Comparison of ENCODE assay signal across 9 cellular contexts in the genomic region with DNA sequence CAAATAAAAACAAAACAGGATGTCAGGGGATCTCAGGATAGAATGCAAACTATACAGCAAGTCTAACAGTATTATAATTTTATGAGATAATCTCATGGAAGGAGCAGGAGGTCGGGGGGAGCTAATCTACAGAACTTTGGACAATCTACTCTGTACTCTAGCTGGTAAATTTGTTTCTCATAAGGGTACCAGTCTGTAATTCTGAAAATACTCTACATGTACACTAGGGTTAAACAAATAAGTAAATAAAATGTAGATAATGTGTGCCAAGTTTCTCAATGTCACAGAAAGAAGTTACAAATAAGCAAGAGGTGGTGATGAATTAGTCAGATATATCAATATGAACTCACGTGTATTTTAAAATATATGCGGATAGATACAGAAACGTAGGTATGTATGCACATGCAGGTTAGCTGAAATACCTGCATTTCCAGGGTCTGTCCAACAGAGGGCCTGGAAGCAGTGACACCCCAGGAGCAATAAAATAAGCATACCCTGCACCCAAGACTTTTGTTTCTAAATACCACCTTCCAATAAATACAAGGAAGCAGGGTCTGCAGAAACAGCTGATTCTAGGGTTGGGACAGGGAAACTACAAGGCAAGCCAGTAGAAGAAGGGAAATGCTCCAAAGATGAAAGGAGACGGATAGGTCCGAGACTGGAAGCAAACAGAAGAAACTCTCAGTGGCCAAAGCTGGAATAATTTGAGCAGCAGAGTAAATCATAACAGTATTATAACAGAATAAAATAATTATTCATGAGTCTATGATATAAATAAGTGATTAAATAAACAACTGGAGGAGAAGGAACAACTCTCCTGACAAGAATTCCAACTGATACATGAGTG. TPM values are rescaled to one million over a fixed set of nuclear protein-coding genes. Genes with fewer than 3 reads are reported as not detected.
DNase-seq lines count a peak whose midpoint lies in the region; ATAC-seq, FAIRE-seq and TF ChIP-seq lines count a peak whose summit lies in the region.
"Had no signal": no experiment of that assay in that cellular context is flagged by ENCODE, and none has a peak within 500 bp of the region (broad histone marks: within the 10 kb centered on the region; RNA-seq: fewer than 3 reads in every experiment).

No MANE protein-coding gene starts in this region.

- H3K4me3 ChIP-seq in heart left ventricle (no peak overlapping the region), SK-N-SH (ENCODE audit: low read depth in 2 of 2, low read length in 1 of 2) (no peak overlapping the region; a peak in 1 of 4 replicates), GM12878 (no peak overlapping the region), left lung (no peak overlapping the region)
- H3K4me3 ChIP-seq: skin epidermis had no signal

- peak in 1 of 5 donors; percentile 26 for DNase-seq in heart left ventricle
- no peak for DNase-seq in Right ventricle myocardium inferior (ENCODE audit: missing footprints)
- peak; percentile 64 for DNase-seq in SK-N-SH
- no peak for DNase-seq in GM12878 (ENCODE audit: low read depth, low spot score)
- DNase-seq in left lung = no peak
- DNase-seq in anterior cingulate cortex (lab: John Stamatoyannopoulos, UW) = no peak

- H3K27me3 ChIP-seq in heart left ventricle (no peaks in the 10 kb centered on the region), SK-N-SH (ENCODE audit: insufficient read depth) (no peaks in the 10 kb centered on the region), GM12878 (replicated peaks in 1 of 2; ENCODE audit: control insufficient read depth in 2 of 2, insufficient read depth in 2 of 2, low read length in 1 of 2) (no peaks in the 10 kb centered on the region), left lung (no peaks in the 10 kb centered on the region)

- H4K20me1 ChIP-seq in SK-N-SH (ENCODE audit: insufficient read depth) (peaks cover 85% of the 10 kb centered on the region), GM12878 (ENCODE audit: control insufficient read depth, insufficient read depth) (no peaks in the 10 kb centered on the region)

- H3K4me2 ChIP-seq in SK-N-SH (0 out of 2 replicates have a peak overlapping the region, but pooled peaks have one; percentile 3), GM12878 (ENCODE audit: control insufficient read depth, insufficient read depth) (peak overlapping the region; percentile 59)

- TF ChIP-seq POLR2A in heart left ventricle (IDR thresholded peaks at IDR 0.05) (no peak), GM12878 (IDR thresholded peaks at IDR 0.05; ENCODE audit: low read depth, low read length) (no peak)

- BruUV-seq in GM12878 (replicated peaks; lab: Mats Ljungman, UMichigan) = no TSS peak

- 59 to 70% (median 66%) methylated on average over 6 of the region's 6 CpGs for WGBS in heart left ventricle, 4 donors
- WGBS in SK-N-SH (ENCODE audit: low lambda C conversion rate) = 76% methylated on average over 6 of the region's 6 CpGs
- WGBS in GM12878 (ENCODE audit: insufficient coverage, insufficient replicate concordance, low lambda C conversion rate, missing lambda C conversion rate) = 26% methylated on average over 6 of the region's 6 CpGs

- peaks cover 11% of the 10 kb centered on the region for H3F3A ChIP-seq in SK-N-SH (replicated peaks; ENCODE audit: insufficient read depth)

- no peaks in the 10 kb centered on the region for H3K36me3 ChIP-seq in heart left ventricle
- H3K36me3 ChIP-seq in SK-N-SH (replicated peaks in 1 of 2; ENCODE audit: control insufficient read depth in 1 of 2, insufficient read depth in 2 of 2, low read length in 1 of 2) = no peaks in the 10 kb centered on the region
- H3K36me3 ChIP-seq in GM12878 (ENCODE audit: control insufficient read depth in 2 of 2, insufficient read depth in 2 of 2, low read length in 1 of 2) = no peaks in the 10 kb centered on the region; a peak in 1 of 4 replicates
- no peaks in the 10 kb centered on the region for H3K36me3 ChIP-seq in left lung

- H3K27me3 Mint-ChIP-seq in stimulated activated memory B cell treated with anti-CD40 and anti-IgM and Interleukin-4, amounts not matched to agents 10 μg/mL and 1 μg/mL and 100 μg/mL, for 72 hours = no peaks in the 10 kb centered on the region

- H3K4me1 ChIP-seq in heart left ventricle (peaks cover 0 to 9% (median 0%) of the 10 kb centered on the region in 12 donors), SK-N-SH (ENCODE audit: control insufficient read depth in 1 of 2, insufficient read depth in 2 of 2, low read depth in 1 of 2, low read length in 1 of 2) (peaks cover 0 to 6% of the 10 kb centered on the region in 2 experiments; a peak in 2 of 4 replicates), GM12878 (ENCODE audit: control insufficient read depth, insufficient read depth, low read length) (peaks cover 14% of the 10 kb centered on the region), left lung (peaks cover 0 to 5% of the 10 kb centered on the region in 2 donors)

- POLR2A ChIA-PET in SK-N-SH (lab: Yijun Ruan, JAX) = no interaction called here
- POLR2A ChIA-PET in GM12878 (lab: Charles Lee) = interaction anchor here (0.7 to 0.9 kb wide), 3 partner anchors 32 to 223 kb away, joined by 3 to 4 read pairs (median 4); no protein-coding TSS in a partner anchor

- SMC1A ChIA-PET in GM12878 (lab: Charles Lee; ENCODE audit: uncharacterized antibody, unreplicated experiment) = interaction anchor here (0.8 to 1.9 kb wide), 12 partner anchors 9 to 143 kb away, joined by 3 to 7 read pairs (median 4); no protein-coding TSS in a partner anchor

- H3K79me2 ChIP-seq in SK-N-SH (ENCODE audit: insufficient read depth) (peaks cover 99% of the 10 kb centered on the region), GM12878 (ENCODE audit: control insufficient read depth, insufficient read depth, low read length) (peaks cover 82% of the 10 kb centered on the region)

- CTCF ChIA-PET in SK-N-SH (lab: Yijun Ruan, JAX) (interaction anchor here (0.5 to 3.1 kb wide), 60 partner anchors 9 to 591 kb away, joined by 3 to 37 read pairs (median 4); a partner anchor contains a TSS), GM12878 (lab: Yijun Ruan, JAX) (interaction anchor here (0.7 to 1.9 kb wide), 17 partner anchors 9 to 591 kb away, joined by 3 to 19 read pairs (median 6); no protein-coding TSS in a partner anchor)

- H3K4me1 Mint-ChIP-seq in stimulated activated memory B cell treated with anti-CD40 and anti-IgM and Interleukin-4, amounts not matched to agents 10 μg/mL and 1 μg/mL and 100 μg/mL, for 72 hours = peaks cover 16% of the 10 kb centered on the region

- no peaks in the 10 kb centered on the region for H3K9me2 ChIP-seq in SK-N-SH

- H3K9ac ChIP-seq in SK-N-SH = no peak overlapping the region
- H3K9ac ChIP-seq in GM12878 (ENCODE audit: control insufficient read depth, insufficient read depth, low read length) = no peak overlapping the region

- FAIRE-seq in GM12878 (lab: Jason Lieb, UNC) = no peak

- peak; percentile 46 to 73 (median 64) for TF ChIP-seq CTCF in heart left ventricle (IDR thresholded peaks at IDR 0.05)
- peak; percentile 85 for TF ChIP-seq CTCF in SK-N-SH (IDR thresholded peaks at IDR 0.05)
- peak; percentile 63 to 74 (median 73) for TF ChIP-seq CTCF in GM12878 (IDR thresholded peaks at IDR 0.05 in 2 of 3, conservative IDR thresholded peaks at IDR 0.05 in 1 of 3; ENCODE audit: control insufficient read depth in 2 of 3, extremely low read depth in 1 of 3, insufficient read depth in 1 of 3, low read depth in 3 of 3, low read length in 3 of 3)
- TF ChIP-seq CTCF in left lung (IDR thresholded peaks at IDR 0.05) = peak; percentile 62 to 67

- no peak overlapping the region for H3K27ac Mint-ChIP-seq in stimulated activated memory B cell treated with anti-CD40 and anti-IgM and Interleukin-4, amounts not matched to agents 10 μg/mL and 1 μg/mL and 100 μg/mL, for 72 hours

- H3K9me3 ChIP-seq in heart left ventricle (no peaks in the 10 kb centered on the region), SK-N-SH (no peaks in the 10 kb centered on the region), GM12878 (replicated peaks; ENCODE audit: control insufficient read depth, insufficient read depth, low read length) (no peaks in the 10 kb centered on the region), left lung (no peaks in the 10 kb centered on the region)

- no peaks in the 10 kb centered on the region for H3K9me3 Mint-ChIP-seq in stimulated activated memory B cell treated with anti-CD40 and anti-IgM and Interleukin-4, amounts not matched to agents 10 μg/mL and 1 μg/mL and 100 μg/mL, for 72 hours

- in situ Hi-C loops in GM12878 (cut with MboI) = no loop called here

- intact Hi-C loops in heart left ventricle (cut with DNase I) (loop anchor here in 5 of 10 donors (2.0 to 10.0 kb wide), 3 partner anchors 106 to 109 kb away; no protein-coding TSS in a partner anchor), Right ventricle myocardium inferior (cut with DNase I) (loop anchor here (2.0 kb wide), 1 partner anchor 107 kb away; no protein-coding TSS in a partner anchor), GM12878 (cut with micrococcal nuclease; ENCODE audit: unreplicated experiment) (loop anchor here (1.0 to 2.0 kb wide), 3 partner anchors 29 to 106 kb away; a partner anchor contains a TSS), left lung (cut with DNase I) (no loop called here)

- no peaks in the 10 kb centered on the region for H3K36me3 Mint-ChIP-seq in stimulated activated memory B cell treated with anti-CD40 and anti-IgM and Interleukin-4, amounts not matched to agents 10 μg/mL and 1 μg/mL and 100 μg/mL, for 72 hours

- RAD21 ChIA-PET in GM12878 (lab: Charles Lee; ENCODE audit: unreplicated experiment) = interaction anchor here (0.8 to 3.8 kb wide), 3 partner anchors 27 to 107 kb away, joined by 4 to 21 read pairs (median 8); no protein-coding TSS in a partner anchor

- H3K4me3 Mint-ChIP-seq in stimulated activated memory B cell treated with anti-CD40 and anti-IgM and Interleukin-4, amounts not matched to agents 10 μg/mL and 1 μg/mL and 100 μg/mL, for 72 hours = peak overlapping the region; percentile 54

- ATAC-seq in heart left ventricle (peak in 1 of 4 donors; percentile 53), Right ventricle myocardium inferior (no peak), HG02938 (IDR thresholded peaks at IDR 0.05; ENCODE audit: unreplicated experiment) (peak; percentile 62), GM12878 (peak; percentile 91), left lung (peak; percentile 89)
- ATAC-seq in stimulated activated memory B cell treated with anti-CD40 and anti-IgM and Interleukin-4, amounts not matched to agents 10 μg/mL and 1 μg/mL and 100 μg/mL, for 72 hours = peak; percentile 69

- TF ChIP-seq EP300 in SK-N-SH (IDR thresholded peaks at IDR 0.05; ENCODE audit: borderline replicate concordance in 1 of 2, low read depth in 1 of 2, low read length in 1 of 2) = no peak
- no peak for TF ChIP-seq EP300 in GM12878 (IDR thresholded peaks at IDR 0.05; ENCODE audit: borderline replicate concordance in 1 of 2, control insufficient read depth in 1 of 2, low read depth in 2 of 2, low read length in 2 of 2)

- H3K27ac ChIP-seq in heart left ventricle (no peak overlapping the region), SK-N-SH (ENCODE audit: low read depth in 2 of 2, low read length in 1 of 2) (no peak overlapping the region), GM12878 (ENCODE audit: control insufficient read depth, insufficient read depth) (no peak overlapping the region), left lung (no peak overlapping the region)
- H3K27ac ChIP-seq: skin epidermis had no signal

- no peak overlapping the region for H2AFZ ChIP-seq in SK-N-SH (ENCODE audit: low read depth)
- H2AFZ ChIP-seq in GM12878 (ENCODE audit: control insufficient read depth, low read depth, low read length) = no peak overlapping the region

- TF ChIP-seq RAD21 in SK-N-SH (IDR thresholded peaks at IDR 0.05; ENCODE audit: low read length) (peak; percentile 60), GM12878 (IDR thresholded peaks at IDR 0.05; ENCODE audit: insufficient read depth, low read depth, low read length) (peak; percentile 53)

RNA-seq across cellular contexts. Expression of a gene that starts 27.8 kb away (rescaled TPM):
- total RNA-seq in heart left ventricle = 1 to 10 TPM in 8 of 9 donors, under 1 TPM in 1; 0.82 to 5.4 (median 1.3) TPM
- polyA plus RNA-seq in heart left ventricle = 1 to 10 TPM in 1 of 2 donors, under 1 TPM in 1; 0.61 to 2.6 TPM
- 1.2 TPM for total RNA-seq in Right ventricle myocardium inferior
- 30.6 and 32.7 TPM in 2 replicates for polyA plus RNA-seq in SK-N-SH (2012; rRNA removed)
- polyA plus RNA-seq in SK-N-SH (2012; cell fraction: cytosol; rRNA removed) = 27.1 and 28.1 TPM in 2 replicates
- polyA plus RNA-seq in SK-N-SH (2012; cell fraction: nucleus; rRNA removed) = 56.9 and 84.1 TPM in 2 replicates
- total RNA-seq in GM12878 (2013; cell fraction: nucleolus; rRNA removed) = 74.5 and 78.5 TPM in 2 replicates
- total RNA-seq in GM12878 (2014; rRNA removed) = 25.5 and 28.8 TPM in 2 replicates
- total RNA-seq in GM12878 (2014; rRNA removed; fragmentation: Illumina TruSeq; extraction: Trizol) = 29.5 and 31.6 TPM in 2 replicates
- 34.4 and 37.9 TPM in 2 replicates for total RNA-seq in GM12878 (2021)
- polyA plus RNA-seq in GM12878 (2011; ENCODE audit: low read depth) = 25.2 TPM
- polyA plus RNA-seq in GM12878 (2011; rRNA removed) = 69.6 and 85.0 TPM in 2 replicates
- polyA plus RNA-seq in GM12878 (2011; cell fraction: cytosol; rRNA removed) = 35.5 and 37.7 TPM in 2 replicates
- polyA plus RNA-seq in GM12878 (2011; cell fraction: nucleus; rRNA removed) = 144 and 148 TPM in 2 replicates
- 30.3 and 38.2 TPM in 2 replicates for polyA plus RNA-seq in GM12878 (2012)
- polyA plus RNA-seq in GM12878 (2014; fragmentation: Illumina TruSeq; extraction: Trizol) = 51.0 and 60.9 TPM in 2 replicates
- 10 to 100 TPM; 19.4 to 20.2 TPM for polyA plus RNA-seq in GM12878 (2014; fragmentation: Nextera tagmentation; extraction: Ambion mirVana)
- 39.1 and 43.7 TPM in 2 replicates for polyA plus RNA-seq in GM12878 (2014; rRNA removed)
- 10 to 100 TPM; 48.3 to 49.4 TPM for polyA plus RNA-seq in GM12878 (2016; fragmentation: Nextera tagmentation; extraction: Ambion mirVana)
- polyA minus RNA-seq in GM12878 (2011; rRNA and poly(A)+ RNA removed) = 34.8 and 35.1 TPM in 2 replicates
- 13.8 and 17.4 TPM in 2 replicates for polyA minus RNA-seq in GM12878 (2011; cell fraction: cytosol; rRNA and poly(A)+ RNA removed)
- 33.6 and 47.6 TPM in 2 replicates for polyA minus RNA-seq in GM12878 (2011; cell fraction: nucleus; rRNA and poly(A)+ RNA removed)
- 1 to 10 TPM; 7.2 to 9.9 TPM for total RNA-seq in left lung

Comparison
In these comparisons a context has a peak if more than half of its experiments do, and no peak if none do; other contexts are left out.
1. intact Hi-C loops: an anchor here in Right ventricle myocardium inferior (2.0 kb wide) and GM12878 (1.0 to 2.0 kb wide); none called in left lung.